In genomic region chr20:2463616-2464365, GRCh38 we compare ENCODE assay signal across 19 cellular contexts. TPM values are rescaled to one million over a fixed set of nuclear protein-coding genes. Genes with fewer than 3 reads are reported as not detected.
DNase-seq lines count a peak whose midpoint lies in the region; ATAC-seq and TF ChIP-seq lines count a peak whose summit lies in the region.
"Had no signal": no experiment of that assay in that cellular context is flagged by ENCODE, and none has a peak within 500 bp of the region (broad histone marks: within the 10 kb centered on the region; RNA-seq: fewer than 3 reads in every experiment).

No MANE protein-coding gene starts in this region.

- POLR2A ChIA-PET in activated CD8-positive, alpha-beta T cell treated with anti-CD3 and anti-CD28 coated beads for 36 hours (lab: Charles Lee) = interaction anchor here (0.7 to 2.4 kb wide), 5 partner anchors 11 to 360 kb away, joined by 3 to 11 read pairs (median 4); no protein-coding TSS in a partner anchor
- POLR2A ChIA-PET in activated CD8-positive, alpha-beta T cell treated with anti-CD3 and anti-CD28 coated beads, Interleukin-2, amount 10 ng/mL, durations not matched to agents 7 days and 5 days (lab: Charles Lee) = interaction anchor here (0.5 to 1.0 kb wide), 2 partner anchors 22 to 277 kb away, joined by 3 read pairs; no protein-coding TSS in a partner anchor

- H3K4me1 Mint-ChIP-seq in activated CD8-positive, alpha-beta T cell treated with anti-CD3 and anti-CD28 coated beads for 36 hours (ENCODE audit: low read depth) = peaks cover 36% of the 10 kb centered on the region
- peaks cover 33% of the 10 kb centered on the region for H3K4me1 Mint-ChIP-seq in activated CD8-positive, alpha-beta T cell treated with anti-CD3 and anti-CD28 coated beads, Interleukin-2, amount 10 ng/mL, durations not matched to agents 7 days and 5 days (ENCODE audit: low read depth)
- H3K4me1 Mint-ChIP-seq in T-helper 17 cell = peaks cover 25% of the 10 kb centered on the region

- no peak overlapping the region for H3K4me3 Mint-ChIP-seq in activated CD8-positive, alpha-beta T cell treated with anti-CD3 and anti-CD28 coated beads for 36 hours
- H3K4me3 Mint-ChIP-seq in activated CD8-positive, alpha-beta T cell treated with anti-CD3 and anti-CD28 coated beads, Interleukin-2, amount 10 ng/mL, durations not matched to agents 7 days and 5 days = no peak overlapping the region
- no peak overlapping the region for H3K4me3 Mint-ChIP-seq in T-helper 17 cell
- H3K4me3 Mint-ChIP-seq: CD4-positive, alpha-beta memory T cell had no signal

- TF ChIP-seq CTCF in activated CD8-positive, alpha-beta T cell treated with anti-CD3 and anti-CD28 coated beads for 36 hours (IDR thresholded peaks at IDR 0.05) = no peak

- intact Hi-C loops in activated CD8-positive, alpha-beta T cell treated with anti-CD3 and anti-CD28 coated beads for 36 hours (cut with micrococcal nuclease) = no loop called here
- intact Hi-C loops in left colon (cut with DNase I, micrococcal nuclease) = no loop called here
- intact Hi-C loops in left cardiac atrium (cut with DNase I) = no loop called here

- H3K27me3 Mint-ChIP-seq in activated CD8-positive, alpha-beta T cell treated with anti-CD3 and anti-CD28 coated beads for 36 hours = no peaks in the 10 kb centered on the region
- no peaks in the 10 kb centered on the region for H3K27me3 Mint-ChIP-seq in activated CD8-positive, alpha-beta T cell treated with anti-CD3 and anti-CD28 coated beads, Interleukin-2, amount 10 ng/mL, durations not matched to agents 7 days and 5 days (ENCODE audit: low read depth)
- no peaks in the 10 kb centered on the region for H3K27me3 Mint-ChIP-seq in T-helper 17 cell
- H3K27me3 Mint-ChIP-seq: CD4-positive, alpha-beta memory T cell had no signal

- no peak for ATAC-seq in activated CD8-positive, alpha-beta T cell treated with anti-CD3 and anti-CD28 coated beads for 36 hours
- no peak for ATAC-seq in activated CD8-positive, alpha-beta T cell treated with anti-CD3 and anti-CD28 coated beads, Interleukin-2, amount 10 ng/mL, durations not matched to agents 7 days and 5 days
- no peak for ATAC-seq in T-helper 17 cell
- peak; percentile 80 for ATAC-seq in left colon
- no peak for ATAC-seq in HG03095 (IDR thresholded peaks at IDR 0.05; ENCODE audit: unreplicated experiment)
- ATAC-seq in left cardiac atrium = no peak

- CTCF ChIA-PET in activated CD8-positive, alpha-beta T cell treated with anti-CD3 and anti-CD28 coated beads for 36 hours (lab: Charles Lee) = interaction anchor here (0.6 to 1.1 kb wide), 3 partner anchors 12 to 211 kb away, joined by 3 to 5 read pairs (median 3); no protein-coding TSS in a partner anchor
- CTCF ChIA-PET in activated CD8-positive, alpha-beta T cell treated with anti-CD3 and anti-CD28 coated beads, Interleukin-2, amount 10 ng/mL, durations not matched to agents 7 days and 5 days (lab: Charles Lee) = interaction anchor here (1.2 kb wide), 1 partner anchor 58 kb away, joined by 3 read pairs; no protein-coding TSS in a partner anchor

- H3K27ac Mint-ChIP-seq in activated CD8-positive, alpha-beta T cell treated with anti-CD3 and anti-CD28 coated beads for 36 hours = peak overlapping the region; percentile 3
- no peak overlapping the region for H3K27ac Mint-ChIP-seq in activated CD8-positive, alpha-beta T cell treated with anti-CD3 and anti-CD28 coated beads, Interleukin-2, amount 10 ng/mL, durations not matched to agents 7 days and 5 days
- H3K27ac Mint-ChIP-seq in T-helper 17 cell = peak overlapping the region; percentile 60

- H3K9me3 Mint-ChIP-seq in activated CD8-positive, alpha-beta T cell treated with anti-CD3 and anti-CD28 coated beads for 36 hours = no peaks in the 10 kb centered on the region
- H3K9me3 Mint-ChIP-seq in activated CD8-positive, alpha-beta T cell treated with anti-CD3 and anti-CD28 coated beads, Interleukin-2, amount 10 ng/mL, durations not matched to agents 7 days and 5 days (ENCODE audit: insufficient read depth) = no peaks in the 10 kb centered on the region
- H3K9me3 Mint-ChIP-seq: CD4-positive, alpha-beta memory T cell had no signal

- no peaks in the 10 kb centered on the region for H3K9me3 ChIP-seq in T-helper 17 cell (ENCODE audit: control insufficient read depth, low read length, poor library complexity, severe bottlenecking)
- H3K9me3 ChIP-seq: BLaER1, HAP-1, Peyer's patch, SJSA1 had no signal

- DNase-seq in activated CD8-positive, alpha-beta T cell treated with anti-CD3 and anti-CD28 coated beads for 36 hours = no peak
- no peak for DNase-seq in activated CD8-positive, alpha-beta T cell treated with anti-CD3 and anti-CD28 coated beads, Interleukin-2, amount 10 ng/mL, durations not matched to agents 7 days and 5 days
- DNase-seq in ELF-1 (ENCODE audit: low read depth, low spot score) (peak; percentile 48), T-helper 17 cell (no peak), left colon (no peak), mesenteric fat pad (ENCODE audit: low spot score) (no peak), left cardiac atrium (no peak)
- DNase-seq: Calu3; CD4-positive, alpha-beta memory T cell; EL; MM.1S; NCI-H1092; NCI-H1436 treated with DMSO at 0.1 percent for 48 hours; NCI-H2029; Peyer's patch had no signal

- H3K36me3 Mint-ChIP-seq in activated CD8-positive, alpha-beta T cell treated with anti-CD3 and anti-CD28 coated beads for 36 hours (ENCODE audit: low read depth) = peaks cover 89% of the 10 kb centered on the region
- peaks cover 90% of the 10 kb centered on the region for H3K36me3 Mint-ChIP-seq in activated CD8-positive, alpha-beta T cell treated with anti-CD3 and anti-CD28 coated beads, Interleukin-2, amount 10 ng/mL, durations not matched to agents 7 days and 5 days (ENCODE audit: low read depth)
- peaks cover 27% of the 10 kb centered on the region for H3K36me3 Mint-ChIP-seq in T-helper 17 cell (ENCODE audit: low read depth)

RNA-seq across cellular contexts. Expression of gene SNRPB, which starts 6.8 kb away (rescaled TPM):
- 100 to 1,000 TPM; 469 to 479 TPM for total RNA-seq in activated CD8-positive, alpha-beta T cell treated with anti-CD3 and anti-CD28 coated beads for 36 hours
- total RNA-seq in activated CD8-positive, alpha-beta T cell treated with anti-CD3 and anti-CD28 coated beads, Interleukin-2, amount 10 ng/mL, durations not matched to agents 7 days and 5 days = 100 to 1,000 TPM; 338 to 339 TPM
- total RNA-seq in T-helper 17 cell = 100 to 1,000 TPM; 136 to 140 TPM
- 100 to 1,000 TPM; 104 to 120 TPM for total RNA-seq in left colon
- 112 TPM for total RNA-seq in mesenteric fat pad
- 10 to 100 TPM; 49.5 to 79.4 TPM for total RNA-seq in left cardiac atrium

RNA-seq across cellular contexts. Expression of gene ZNF343, which starts 44.9 kb away (rescaled TPM):
- 1 to 10 TPM; 8.5 to 9.5 TPM for total RNA-seq in activated CD8-positive, alpha-beta T cell treated with anti-CD3 and anti-CD28 coated beads for 36 hours
- total RNA-seq in activated CD8-positive, alpha-beta T cell treated with anti-CD3 and anti-CD28 coated beads, Interleukin-2, amount 10 ng/mL, durations not matched to agents 7 days and 5 days = 1 to 10 TPM; 8.7 to 9.0 TPM
- 1 to 10 TPM; 4.9 to 6.1 TPM for total RNA-seq in T-helper 17 cell
- total RNA-seq in left colon = 1 to 10 TPM; 6.8 to 7.2 TPM
- 14.4 TPM for total RNA-seq in mesenteric fat pad
- 1 to 10 TPM; 6.5 to 7.0 TPM for total RNA-seq in left cardiac atrium
